Comparison of ENCODE assay signal across 18 cellular contexts in genomic region chr3:58180099-58180880, GRCh38. TPM values are rescaled to one million over a fixed set of nuclear protein-coding genes. Genes with fewer than 3 reads are reported as not detected.
"Had no signal": no experiment of that assay in that cellular context is flagged by ENCODE, and none has a peak within 500 bp of the region (broad histone marks: within the 10 kb centered on the region; RNA-seq: fewer than 3 reads in every experiment).

No MANE protein-coding gene starts in this region.

- H3K27ac Mint-ChIP-seq: stimulated activated memory B cell treated with anti-CD40 and anti-IgM and Interleukin-4, amounts not matched to agents 10 μg/mL and 1 μg/mL and 100 μg/mL, for 72 hours; stimulated activated naive CD8-positive, alpha-beta T cell treated with anti-CD3 and anti-CD28 coated beads, Interleukin-15, Interleukin-2, amounts not matched to agents 100 ng/mL and 50 ng/mL, for 24 hours had no signal

- H3K27me3 ChIP-seq: colonic mucosa, hepatocyte, right atrium auricular region, testis, tibial nerve, upper lobe of right lung had no signal

- H2AFZ ChIP-seq: hepatocyte had no signal

- H3K9me3 ChIP-seq: colonic mucosa, right atrium auricular region, testis, tibial nerve, upper lobe of right lung had no signal

- DNase-seq: caudate nucleus; colonic mucosa; erythroblast; foreskin melanocyte; head of caudate nucleus; kidney; left colon; naive thymus-derived CD8-positive, alpha-beta T cell; stimulated activated CD4-positive, alpha-beta T cell treated with anti-CD3 and anti-CD28 coated beads, Interleukin-4, amount 100 ng/mL, for 1 hour; testis; upper lobe of right lung had no signal

- FAIRE-seq: kidney had no signal

- H3K27me3 Mint-ChIP-seq: naive thymus-derived CD8-positive, alpha-beta T cell; stimulated activated memory B cell treated with anti-CD40 and anti-IgM and Interleukin-4, amounts not matched to agents 10 μg/mL and 1 μg/mL and 100 μg/mL, for 72 hours; stimulated activated naive CD8-positive, alpha-beta T cell treated with anti-CD3 and anti-CD28 coated beads, Interleukin-15, Interleukin-2, amounts not matched to agents 100 ng/mL and 50 ng/mL, for 24 hours had no signal

- H3K27ac ChIP-seq: colonic mucosa, hepatocyte, right atrium auricular region, testis, upper lobe of right lung had no signal

- H3K36me3 ChIP-seq: colonic mucosa, right atrium auricular region, tibial nerve, upper lobe of right lung had no signal

- H3K79me2 ChIP-seq: hepatocyte had no signal

- ATAC-seq: naive thymus-derived CD8-positive, alpha-beta T cell; stimulated activated memory B cell treated with anti-CD40 and anti-IgM and Interleukin-4, amounts not matched to agents 10 μg/mL and 1 μg/mL and 100 μg/mL, for 72 hours; upper lobe of right lung had no signal

- H3K36me3 Mint-ChIP-seq: naive thymus-derived CD8-positive, alpha-beta T cell; stimulated activated memory B cell treated with anti-CD40 and anti-IgM and Interleukin-4, amounts not matched to agents 10 μg/mL and 1 μg/mL and 100 μg/mL, for 72 hours had no signal

- H3K4me3 Mint-ChIP-seq: stimulated activated memory B cell treated with anti-CD40 and anti-IgM and Interleukin-4, amounts not matched to agents 10 μg/mL and 1 μg/mL and 100 μg/mL, for 72 hours; stimulated activated naive CD8-positive, alpha-beta T cell treated with anti-CD3 and anti-CD28 coated beads, Interleukin-15, Interleukin-2, amounts not matched to agents 100 ng/mL and 50 ng/mL, for 24 hours had no signal

- H3K4me3 ChIP-seq: colonic mucosa, hepatocyte, right atrium auricular region, smooth muscle cell, testis, tibial nerve, upper lobe of right lung had no signal

- H3K9me3 Mint-ChIP-seq: naive thymus-derived CD8-positive, alpha-beta T cell; stimulated activated memory B cell treated with anti-CD40 and anti-IgM and Interleukin-4, amounts not matched to agents 10 μg/mL and 1 μg/mL and 100 μg/mL, for 72 hours; stimulated activated naive CD8-positive, alpha-beta T cell treated with anti-CD3 and anti-CD28 coated beads, Interleukin-15, Interleukin-2, amounts not matched to agents 100 ng/mL and 50 ng/mL, for 24 hours had no signal

- H3K4me2 ChIP-seq: hepatocyte, smooth muscle cell had no signal

RNA-seq across cellular contexts. Expression of gene DNASE1L3, which starts 30.5 kb away (rescaled TPM):
- total RNA-seq: osteocyte, smooth muscle cell had no signal
- polyA plus RNA-seq: naive thymus-derived CD8-positive, alpha-beta T cell had no signal
